1 cellular context compared by ENCODE assay signal in the genomic region with DNA sequence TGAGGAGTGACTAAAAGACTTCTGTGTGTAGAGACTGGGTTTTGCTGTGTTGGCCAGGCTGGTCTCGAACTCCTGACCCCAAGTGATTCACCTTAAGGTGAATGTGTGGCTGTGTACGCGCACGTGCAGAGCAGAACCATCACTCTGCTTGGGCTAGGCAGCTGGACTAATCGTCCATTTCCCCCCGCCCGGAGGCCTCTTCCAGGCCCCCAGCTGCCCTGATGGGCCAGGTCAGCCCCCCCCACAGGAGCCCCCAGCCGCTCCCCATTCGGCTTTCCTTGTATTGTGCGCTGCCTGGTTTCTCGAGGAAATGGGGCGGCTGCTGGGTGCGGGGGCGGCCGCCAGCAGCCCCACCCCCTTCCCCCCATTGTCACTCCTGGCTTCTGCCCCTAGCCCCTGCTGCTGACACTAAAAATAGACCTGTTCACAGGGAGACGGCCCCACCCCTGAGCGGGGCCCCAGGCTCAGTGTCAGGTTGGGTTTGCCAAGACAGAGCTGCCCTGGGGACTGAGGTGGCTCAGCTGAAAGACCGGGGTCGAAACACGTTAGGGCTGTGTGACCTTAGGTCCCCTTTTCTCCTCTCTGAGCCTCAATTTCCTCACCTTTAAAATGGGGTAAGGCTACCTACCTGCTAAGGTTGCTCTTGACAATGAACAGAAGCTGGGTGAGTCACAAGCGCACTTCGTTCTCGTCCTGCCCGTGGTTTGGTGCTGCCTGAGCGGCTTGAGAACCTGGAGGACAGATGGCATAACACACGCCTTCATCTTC.
A peak's percentile ranks its signal among the peaks of the same experiment; 100 is the strongest.
TF ChIP-seq lines count a peak whose summit lies in the region.

No MANE protein-coding gene starts in this region.

TF ChIP-seq in K562, 482 proteins besides CTCF, POLR2A, EP300 and RAD21:
- TF ChIP-seq ZBTB7A (IDR thresholded peaks at IDR 0.05; ENCODE audit: borderline replicate concordance, control insufficient read depth, low read depth, low read length) (peak; percentile 22; the same call in 1 of the 2 replicates), YBX1 (IDR thresholded peaks at IDR 0.05) (no peak), PPARD (CRISPR knock-in tag; IDR thresholded peaks at IDR 0.05) (no peak), ZNF41 (CRISPR knock-in tag; conservative IDR thresholded peaks at IDR 0.05) (no peak), PHB2 (IDR thresholded peaks at IDR 0.05; ENCODE audit: low read depth) (no peak), BCL6 (CRISPR knock-in tag; IDR thresholded peaks at IDR 0.05) (no peak), RNF2 (IDR thresholded peaks at IDR 0.05) (no peak), FOSL1 (tag; conservative IDR thresholded peaks at IDR 0.05) (no peak), HNRNPK (IDR thresholded peaks at IDR 0.05; ENCODE audit: low read depth, low read length, poor library complexity, severe bottlenecking) (no peak), SRSF1 (IDR thresholded peaks at IDR 0.05; ENCODE audit: low read depth, low read length) (no peak), CEBPB (tag; IDR thresholded peaks at IDR 0.05) (no peak), CBX1 (IDR thresholded peaks at IDR 0.05; ENCODE audit: low read depth) (no peak), ESRRA (IDR thresholded peaks at IDR 0.05; ENCODE audit: borderline replicate concordance, low read depth) (0 out of 2 replicates have a peak, but pooled peaks have one; percentile 23), KDM2B (CRISPR knock-in tag; IDR thresholded peaks at IDR 0.05) (no peak), SMC3 (conservative IDR thresholded peaks at IDR 0.05; ENCODE audit: insufficient read depth, low read depth, low read length) (no peak), ZNF143 (CRISPR knock-in tag; IDR thresholded peaks at IDR 0.05) (no peak), BRD4 (IDR thresholded peaks at IDR 0.05) (no peak), ZSCAN29 (IDR thresholded peaks at IDR 0.05) (no peak), TCF7L2 (IDR thresholded peaks at IDR 0.05; ENCODE audit: low read depth, low read length) (no peak), ZKSCAN1 (IDR thresholded peaks at IDR 0.05; ENCODE audit: low read depth, low read length) (no peak), ELF1 (tag; IDR thresholded peaks at IDR 0.05) (no peak), CBFA2T2 (conservative IDR thresholded peaks at IDR 0.05) (no peak), KLF16 (IDR thresholded peaks at IDR 0.05) (no peak), EGR1 (conservative IDR thresholded peaks at IDR 0.05) (peak; percentile 79), ZNF174 (CRISPR knock-in tag; IDR thresholded peaks at IDR 0.05) (no peak), U2AF2 (optimal IDR thresholded peaks at IDR 0.05; ENCODE audit: low read depth, low read length) (no peak), CREM (IDR thresholded peaks at IDR 0.05; ENCODE audit: low read depth) (no peak), RBM15 (IDR thresholded peaks at IDR 0.05; ENCODE audit: insufficient read depth, low read length) (no peak), BACH1 (tag; IDR thresholded peaks at IDR 0.05) (no peak), MEF2A (IDR thresholded peaks at IDR 0.05; ENCODE audit: control insufficient read depth, low read depth, low read length) (peak; percentile 49; the same call in 1 of the 2 replicates), ZNF76 (CRISPR knock-in tag; IDR thresholded peaks at IDR 0.05; ENCODE audit: borderline replicate concordance) (no peak), ZSCAN32 (CRISPR knock-in tag; IDR thresholded peaks at IDR 0.05) (no peak), KHSRP (IDR thresholded peaks at IDR 0.05) (no peak), ZFP30 (CRISPR knock-in tag; IDR thresholded peaks at IDR 0.05; ENCODE audit: borderline replicate concordance) (no peak), ARHGAP35 (IDR thresholded peaks at IDR 0.05; ENCODE audit: partially characterized antibody) (no peak), MYBL2 (IDR thresholded peaks at IDR 0.05; ENCODE audit: low read depth) (no peak), MYBL2 (CRISPR knock-in tag; IDR thresholded peaks at IDR 0.05; ENCODE audit: borderline replicate concordance) (no peak), RBM25 (IDR thresholded peaks at IDR 0.05; ENCODE audit: low read depth, low read length, severe bottlenecking) (peak; percentile 7)
- TF ChIP-seq, protein P1, sequence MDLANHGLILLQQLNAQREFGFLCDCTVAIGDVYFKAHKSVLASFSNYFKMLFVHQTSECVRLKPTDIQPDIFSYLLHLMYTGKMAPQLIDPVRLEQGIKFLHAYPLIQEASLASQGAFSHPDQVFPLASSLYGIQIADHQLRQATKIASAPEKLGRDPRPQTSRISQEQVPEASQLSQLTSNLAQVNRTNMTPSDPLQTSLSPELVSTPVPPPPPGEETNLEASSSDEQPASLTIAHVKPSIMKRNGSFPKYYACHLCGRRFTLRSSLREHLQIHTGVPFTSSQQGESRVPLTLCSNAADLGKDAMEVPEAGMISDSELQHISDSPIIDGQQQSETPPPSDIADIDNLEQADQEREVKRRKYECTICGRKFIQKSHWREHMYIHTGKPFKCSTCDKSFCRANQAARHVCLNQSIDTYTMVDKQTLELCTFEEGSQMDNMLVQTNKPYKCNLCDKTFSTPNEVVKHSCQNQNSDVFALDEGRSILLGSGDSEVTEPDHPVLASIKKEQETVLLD (IDR thresholded peaks at IDR 0.05), result no peak
- TF ChIP-seq, protein P2, sequence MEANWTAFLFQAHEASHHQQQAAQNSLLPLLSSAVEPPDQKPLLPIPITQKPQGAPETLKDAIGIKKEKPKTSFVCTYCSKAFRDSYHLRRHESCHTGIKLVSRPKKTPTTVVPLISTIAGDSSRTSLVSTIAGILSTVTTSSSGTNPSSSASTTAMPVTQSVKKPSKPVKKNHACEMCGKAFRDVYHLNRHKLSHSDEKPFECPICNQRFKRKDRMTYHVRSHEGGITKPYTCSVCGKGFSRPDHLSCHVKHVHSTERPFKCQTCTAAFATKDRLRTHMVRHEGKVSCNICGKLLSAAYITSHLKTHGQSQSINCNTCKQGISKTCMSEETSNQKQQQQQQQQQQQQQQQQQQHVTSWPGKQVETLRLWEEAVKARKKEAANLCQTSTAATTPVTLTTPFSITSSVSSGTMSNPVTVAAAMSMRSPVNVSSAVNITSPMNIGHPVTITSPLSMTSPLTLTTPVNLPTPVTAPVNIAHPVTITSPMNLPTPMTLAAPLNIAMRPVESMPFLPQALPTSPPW (CRISPR knock-in tag; IDR thresholded peaks at IDR 0.05), result peak; percentile 18; the same call in 1 of the 2 replicates
- TF ChIP-seq, protein P3, sequence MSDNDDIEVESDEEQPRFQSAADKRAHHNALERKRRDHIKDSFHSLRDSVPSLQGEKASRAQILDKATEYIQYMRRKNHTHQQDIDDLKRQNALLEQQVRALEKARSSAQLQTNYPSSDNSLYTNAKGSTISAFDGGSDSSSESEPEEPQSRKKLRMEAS (CRISPR knock-in tag; IDR thresholded peaks at IDR 0.05), result peak; percentile 13; the same call in 1 of the 2 replicates
- TF ChIP-seq, protein P4, sequence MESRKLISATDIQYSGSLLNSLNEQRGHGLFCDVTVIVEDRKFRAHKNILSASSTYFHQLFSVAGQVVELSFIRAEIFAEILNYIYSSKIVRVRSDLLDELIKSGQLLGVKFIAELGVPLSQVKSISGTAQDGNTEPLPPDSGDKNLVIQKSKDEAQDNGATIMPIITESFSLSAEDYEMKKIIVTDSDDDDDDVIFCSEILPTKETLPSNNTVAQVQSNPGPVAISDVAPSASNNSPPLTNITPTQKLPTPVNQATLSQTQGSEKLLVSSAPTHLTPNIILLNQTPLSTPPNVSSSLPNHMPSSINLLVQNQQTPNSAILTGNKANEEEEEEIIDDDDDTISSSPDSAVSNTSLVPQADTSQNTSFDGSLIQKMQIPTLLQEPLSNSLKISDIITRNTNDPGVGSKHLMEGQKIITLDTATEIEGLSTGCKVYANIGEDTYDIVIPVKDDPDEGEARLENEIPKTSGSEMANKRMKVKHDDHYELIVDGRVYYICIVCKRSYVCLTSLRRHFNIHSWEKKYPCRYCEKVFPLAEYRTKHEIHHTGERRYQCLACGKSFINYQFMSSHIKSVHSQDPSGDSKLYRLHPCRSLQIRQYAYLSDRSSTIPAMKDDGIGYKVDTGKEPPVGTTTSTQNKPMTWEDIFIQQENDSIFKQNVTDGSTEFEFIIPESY (CRISPR knock-in tag; IDR thresholded peaks at IDR 0.05), result peak; percentile 63; the same call in 1 of the 2 replicates
- TF ChIP-seq, protein P5, sequence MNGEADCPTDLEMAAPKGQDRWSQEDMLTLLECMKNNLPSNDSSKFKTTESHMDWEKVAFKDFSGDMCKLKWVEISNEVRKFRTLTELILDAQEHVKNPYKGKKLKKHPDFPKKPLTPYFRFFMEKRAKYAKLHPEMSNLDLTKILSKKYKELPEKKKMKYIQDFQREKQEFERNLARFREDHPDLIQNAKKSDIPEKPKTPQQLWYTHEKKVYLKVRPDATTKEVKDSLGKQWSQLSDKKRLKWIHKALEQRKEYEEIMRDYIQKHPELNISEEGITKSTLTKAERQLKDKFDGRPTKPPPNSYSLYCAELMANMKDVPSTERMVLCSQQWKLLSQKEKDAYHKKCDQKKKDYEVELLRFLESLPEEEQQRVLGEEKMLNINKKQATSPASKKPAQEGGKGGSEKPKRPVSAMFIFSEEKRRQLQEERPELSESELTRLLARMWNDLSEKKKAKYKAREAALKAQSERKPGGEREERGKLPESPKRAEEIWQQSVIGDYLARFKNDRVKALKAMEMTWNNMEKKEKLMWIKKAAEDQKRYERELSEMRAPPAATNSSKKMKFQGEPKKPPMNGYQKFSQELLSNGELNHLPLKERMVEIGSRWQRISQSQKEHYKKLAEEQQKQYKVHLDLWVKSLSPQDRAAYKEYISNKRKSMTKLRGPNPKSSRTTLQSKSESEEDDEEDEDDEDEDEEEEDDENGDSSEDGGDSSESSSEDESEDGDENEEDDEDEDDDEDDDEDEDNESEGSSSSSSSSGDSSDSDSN (IDR thresholded peaks at IDR 0.05; ENCODE audit: borderline replicate concordance in 1 of 2, low read depth in 2 of 2, low read length in 2 of 2), result no peak
- TF ChIP-seq, protein P6, sequence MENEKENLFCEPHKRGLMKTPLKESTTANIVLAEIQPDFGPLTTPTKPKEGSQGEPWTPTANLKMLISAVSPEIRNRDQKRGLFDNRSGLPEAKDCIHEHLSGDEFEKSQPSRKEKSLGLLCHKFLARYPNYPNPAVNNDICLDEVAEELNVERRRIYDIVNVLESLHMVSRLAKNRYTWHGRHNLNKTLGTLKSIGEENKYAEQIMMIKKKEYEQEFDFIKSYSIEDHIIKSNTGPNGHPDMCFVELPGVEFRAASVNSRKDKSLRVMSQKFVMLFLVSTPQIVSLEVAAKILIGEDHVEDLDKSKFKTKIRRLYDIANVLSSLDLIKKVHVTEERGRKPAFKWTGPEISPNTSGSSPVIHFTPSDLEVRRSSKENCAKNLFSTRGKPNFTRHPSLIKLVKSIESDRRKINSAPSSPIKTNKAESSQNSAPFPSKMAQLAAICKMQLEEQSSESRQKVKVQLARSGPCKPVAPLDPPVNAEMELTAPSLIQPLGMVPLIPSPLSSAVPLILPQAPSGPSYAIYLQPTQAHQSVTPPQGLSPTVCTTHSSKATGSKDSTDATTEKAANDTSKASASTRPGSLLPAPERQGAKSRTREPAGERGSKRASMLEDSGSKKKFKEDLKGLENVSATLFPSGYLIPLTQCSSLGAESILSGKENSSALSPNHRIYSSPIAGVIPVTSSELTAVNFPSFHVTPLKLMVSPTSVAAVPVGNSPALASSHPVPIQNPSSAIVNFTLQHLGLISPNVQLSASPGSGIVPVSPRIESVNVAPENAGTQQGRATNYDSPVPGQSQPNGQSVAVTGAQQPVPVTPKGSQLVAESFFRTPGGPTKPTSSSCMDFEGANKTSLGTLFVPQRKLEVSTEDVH (IDR thresholded peaks at IDR 0.05; ENCODE audit: low read depth, partially characterized antibody), result no peak
- TF ChIP-seq, protein P7, sequence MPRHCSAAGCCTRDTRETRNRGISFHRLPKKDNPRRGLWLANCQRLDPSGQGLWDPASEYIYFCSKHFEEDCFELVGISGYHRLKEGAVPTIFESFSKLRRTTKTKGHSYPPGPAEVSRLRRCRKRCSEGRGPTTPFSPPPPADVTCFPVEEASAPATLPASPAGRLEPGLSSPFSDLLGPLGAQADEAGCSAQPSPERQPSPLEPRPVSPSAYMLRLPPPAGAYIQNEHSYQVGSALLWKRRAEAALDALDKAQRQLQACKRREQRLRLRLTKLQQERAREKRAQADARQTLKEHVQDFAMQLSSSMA (CRISPR knock-in tag; IDR thresholded peaks at IDR 0.05), result no peak
- TF ChIP-seq, protein P8, sequence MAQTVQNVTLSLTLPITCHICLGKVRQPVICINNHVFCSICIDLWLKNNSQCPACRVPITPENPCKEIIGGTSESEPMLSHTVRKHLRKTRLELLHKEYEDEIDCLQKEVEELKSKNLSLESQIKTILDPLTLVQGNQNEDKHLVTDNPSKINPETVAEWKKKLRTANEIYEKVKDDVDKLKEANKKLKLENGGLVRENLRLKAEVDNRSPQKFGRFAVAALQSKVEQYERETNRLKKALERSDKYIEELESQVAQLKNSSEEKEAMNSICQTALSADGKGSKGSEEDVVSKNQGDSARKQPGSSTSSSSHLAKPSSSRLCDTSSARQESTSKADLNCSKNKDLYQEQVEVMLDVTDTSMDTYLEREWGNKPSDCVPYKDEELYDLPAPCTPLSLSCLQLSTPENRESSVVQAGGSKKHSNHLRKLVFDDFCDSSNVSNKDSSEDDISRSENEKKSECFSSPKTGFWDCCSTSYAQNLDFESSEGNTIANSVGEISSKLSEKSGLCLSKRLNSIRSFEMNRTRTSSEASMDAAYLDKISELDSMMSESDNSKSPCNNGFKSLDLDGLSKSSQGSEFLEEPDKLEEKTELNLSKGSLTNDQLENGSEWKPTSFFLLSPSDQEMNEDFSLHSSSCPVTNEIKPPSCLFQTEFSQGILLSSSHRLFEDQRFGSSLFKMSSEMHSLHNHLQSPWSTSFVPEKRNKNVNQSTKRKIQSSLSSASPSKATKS (CRISPR knock-in tag; IDR thresholded peaks at IDR 0.05), result no peak
- TF ChIP-seq, protein P9, sequence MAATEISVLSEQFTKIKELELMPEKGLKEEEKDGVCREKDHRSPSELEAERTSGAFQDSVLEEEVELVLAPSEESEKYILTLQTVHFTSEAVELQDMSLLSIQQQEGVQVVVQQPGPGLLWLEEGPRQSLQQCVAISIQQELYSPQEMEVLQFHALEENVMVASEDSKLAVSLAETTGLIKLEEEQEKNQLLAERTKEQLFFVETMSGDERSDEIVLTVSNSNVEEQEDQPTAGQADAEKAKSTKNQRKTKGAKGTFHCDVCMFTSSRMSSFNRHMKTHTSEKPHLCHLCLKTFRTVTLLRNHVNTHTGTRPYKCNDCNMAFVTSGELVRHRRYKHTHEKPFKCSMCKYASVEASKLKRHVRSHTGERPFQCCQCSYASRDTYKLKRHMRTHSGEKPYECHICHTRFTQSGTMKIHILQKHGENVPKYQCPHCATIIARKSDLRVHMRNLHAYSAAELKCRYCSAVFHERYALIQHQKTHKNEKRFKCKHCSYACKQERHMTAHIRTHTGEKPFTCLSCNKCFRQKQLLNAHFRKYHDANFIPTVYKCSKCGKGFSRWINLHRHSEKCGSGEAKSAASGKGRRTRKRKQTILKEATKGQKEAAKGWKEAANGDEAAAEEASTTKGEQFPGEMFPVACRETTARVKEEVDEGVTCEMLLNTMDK (IDR thresholded peaks at IDR 0.05; ENCODE audit: borderline replicate concordance, insufficient read depth, low read depth, low read length, poor library complexity, severe bottlenecking), result no peak
- TF ChIP-seq, protein P10, sequence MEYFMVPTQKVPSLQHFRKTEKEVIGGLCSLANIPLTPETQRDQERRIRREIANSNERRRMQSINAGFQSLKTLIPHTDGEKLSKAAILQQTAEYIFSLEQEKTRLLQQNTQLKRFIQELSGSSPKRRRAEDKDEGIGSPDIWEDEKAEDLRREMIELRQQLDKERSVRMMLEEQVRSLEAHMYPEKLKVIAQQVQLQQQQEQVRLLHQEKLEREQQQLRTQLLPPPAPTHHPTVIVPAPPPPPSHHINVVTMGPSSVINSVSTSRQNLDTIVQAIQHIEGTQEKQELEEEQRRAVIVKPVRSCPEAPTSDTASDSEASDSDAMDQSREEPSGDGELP (CRISPR knock-in tag; IDR thresholded peaks at IDR 0.05; ENCODE audit: borderline replicate concordance), result 0 out of 2 replicates have a peak, but pooled peaks have one; percentile 15
